In the genomic region with DNA sequence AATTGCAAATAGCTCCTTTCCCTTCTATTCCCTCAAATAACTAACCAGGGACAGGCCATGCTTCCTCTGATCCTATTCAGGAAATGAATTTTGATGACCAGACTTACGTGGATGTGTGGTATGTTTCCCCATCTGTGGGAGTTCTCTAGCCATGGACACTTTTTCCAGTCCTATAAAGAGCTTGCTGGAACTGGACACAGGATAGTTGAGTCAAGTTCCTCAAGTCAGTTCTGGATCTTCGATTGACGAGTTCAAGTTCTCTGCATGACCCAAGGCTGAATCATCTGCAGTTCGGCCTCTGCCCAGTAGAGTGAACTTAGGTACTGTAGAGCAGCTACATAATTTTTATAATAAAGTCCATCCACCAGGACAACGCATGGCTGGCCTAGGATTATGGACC, we compare ENCODE assay signal across 12 cellular contexts. TPM values are rescaled to one million over a fixed set of nuclear protein-coding genes. Genes with fewer than 3 reads are reported as not detected.
DNase-seq lines count a peak whose midpoint lies in the region; TF ChIP-seq lines count a peak whose summit lies in the region.
"Had no signal": no experiment of that assay in that cellular context is flagged by ENCODE, and none has a peak within 500 bp of the region (broad histone marks: within the 10 kb centered on the region; RNA-seq: fewer than 3 reads in every experiment).

No MANE protein-coding gene starts in this region.

- TF ChIP-seq EP300 in ovary (IDR thresholded peaks at IDR 0.05): no peak

- H3K27me3 ChIP-seq in skeletal muscle satellite cell (ENCODE audit: control insufficient read depth, insufficient read depth, low read length) (no peaks in the 10 kb centered on the region), ovary (no peaks in the 10 kb centered on the region)
- H3K27me3 ChIP-seq: Peyer's patch had no signal

- no peak overlapping the region for H3K27ac ChIP-seq in ovary
- H3K27ac ChIP-seq: esophagus squamous epithelium, Peyer's patch, stomach had no signal

- H3K9me3 ChIP-seq in skeletal muscle satellite cell (replicated peaks; ENCODE audit: low read length) (no peaks in the 10 kb centered on the region), ovary (peaks cover 0 to 2% of the 10 kb centered on the region in 2 donors)
- H3K9me3 ChIP-seq: esophagus squamous epithelium, Peyer's patch, stomach had no signal

- no peaks in the 10 kb centered on the region for H3K36me3 ChIP-seq in skeletal muscle satellite cell (ENCODE audit: insufficient read depth, low read length)
- no peaks in the 10 kb centered on the region for H3K36me3 ChIP-seq in ovary
- H3K36me3 ChIP-seq: esophagus squamous epithelium, Peyer's patch, stomach had no signal

- 66 to 80% (median 79%) methylated on average over 5 of the region's 5 CpGs for WGBS in ovary, 3 donors

- TF ChIP-seq POLR2A in ovary (IDR thresholded peaks at IDR 0.05): no peak

- H3K4me3 ChIP-seq in epithelial cell of proximal tubule (ENCODE audit: low read depth, low read length): no peak overlapping the region
- no peak overlapping the region for H3K4me3 ChIP-seq in skeletal muscle satellite cell (ENCODE audit: low read length)
- no peak overlapping the region for H3K4me3 ChIP-seq in ovary
- H3K4me3 ChIP-seq: esophagus squamous epithelium, Peyer's patch, stomach had no signal

- TF ChIP-seq CTCF in epithelial cell of proximal tubule (conservative IDR thresholded peaks at IDR 0.05; ENCODE audit: low read depth, low read length) (peak; percentile 49), ovary (IDR thresholded peaks at IDR 0.05) (no peak)

- peak overlapping the region; percentile 52 for H3K4me2 ChIP-seq in skeletal muscle satellite cell (ENCODE audit: low read length)

- DNase-seq in GM04504 (ENCODE audit: low read depth) (peak; percentile 73), RPMI7951 (ENCODE audit: low read depth) (peak; percentile 81), epithelial cell of proximal tubule (ENCODE audit: low read depth) (peak; percentile 22), ureter (ENCODE audit: low spot score) (no peak), ovary (no peak)
- no peak for DNase-seq in activated CD4-positive, alpha-beta T cell treated with anti-CD3 and anti-CD28 coated beads, Interleukin-2, amount 50 U/mL, for 1 hour
- DNase-seq: activated CD4-positive, alpha-beta T cell treated with anti-CD3 and anti-CD28 coated beads for 48 hours; activated naive CD8-positive, alpha-beta T cell treated with anti-CD3 and anti-CD28 coated beads for 36 hours; esophagus squamous epithelium; Peyer's patch; stomach had no signal

- H3K4me1 ChIP-seq in skeletal muscle satellite cell (ENCODE audit: control insufficient read depth, insufficient read depth, low read length) (peaks cover 19% of the 10 kb centered on the region), ovary (ENCODE audit: insufficient read depth) (no peaks in the 10 kb centered on the region)
- H3K4me1 ChIP-seq: esophagus squamous epithelium, Peyer's patch, stomach had no signal

- H3K9ac ChIP-seq in skeletal muscle satellite cell (ENCODE audit: low read depth, low read length): peak overlapping the region; percentile 72

- intact Hi-C loops in ovary (cut with DNase I): no loop called here

RNA-seq across cellular contexts. Expression of a gene that starts 52.7 kb away (rescaled TPM):
- total RNA-seq in RPMI7951 (2014; rRNA removed; shearing (Covaris generic)): 173 and 194 TPM in 2 replicates
- 345 and 533 TPM in 2 replicates for total RNA-seq in epithelial cell of proximal tubule
- total RNA-seq in skeletal muscle satellite cell (2012; rRNA removed): 480 and 562 TPM in 2 replicates
- total RNA-seq in ureter: 203 TPM
- total RNA-seq in ovary: 10 to 100 TPM in 5 of 7 donors, 1 to 10 TPM in 2; 6.0 to 58.9 (median 19.2) TPM
- 10 to 100 TPM in 1 of 2 donors, 1 to 10 TPM in 1; 3.4 to 19.3 TPM for polyA plus RNA-seq in ovary

Comparison
In these comparisons a context has a peak if more than half of its experiments do, and no peak if none do; other contexts are left out.
1. DNase-seq: peak in GM04504 (single experiment), RPMI7951 (single experiment) and epithelial cell of proximal tubule (single experiment); none in activated CD4-positive, alpha-beta T cell treated with anti-CD3 and anti-CD28 coated beads, Interleukin-2, amount 50 U/mL, for 1 hour (single experiment), ureter (single experiment) and ovary (0 of 5).